8 cellular contexts compared by ENCODE assay signal in genomic region chr22:32050678-32051515, GRCh38. TPM values are rescaled to one million over a fixed set of nuclear protein-coding genes. Genes with fewer than 3 reads are reported as not detected.
DNase-seq lines count a peak whose midpoint lies in the region; ATAC-seq and TF ChIP-seq lines count a peak whose summit lies in the region.

No MANE protein-coding gene starts in this region.

- H3K27me3 ChIP-seq in SJSA1 (replicated peaks) = 0 out of 2 replicates have a peak, but pooled peaks cover 4% of the 10 kb centered on the region
- H3K27me3 ChIP-seq in adrenal gland = no peaks in the 10 kb centered on the region
- peaks cover 0 to 5% of the 10 kb centered on the region in 2 donors for H3K27me3 ChIP-seq in left lung

- TF ChIP-seq POLR2A in adrenal gland (IDR thresholded peaks at IDR 0.05) = no peak

- peaks cover 10% of the 10 kb centered on the region for H3K4me1 ChIP-seq in SJSA1 (replicated peaks)
- no peaks in the 10 kb centered on the region for H3K4me1 ChIP-seq in adrenal gland (replicated peaks in 1 of 2)
- no peaks in the 10 kb centered on the region for H3K4me1 ChIP-seq in left lung

- TF ChIP-seq CTCF in AG09309 (IDR thresholded peaks at IDR 0.05; ENCODE audit: control insufficient read depth, insufficient read depth, low read depth, low read length, missing control alignments) (no peak), adrenal gland (IDR thresholded peaks at IDR 0.05) (no peak), left lung (IDR thresholded peaks at IDR 0.05) (no peak)

- CTCF ChIA-PET in HEK293T (lab: Yijun Ruan, JAX) = interaction anchor here (0.8 to 1.1 kb wide), 3 partner anchors 32 to 785 kb away, joined by 3 read pairs; no protein-coding TSS in a partner anchor

- H3K36me3 ChIP-seq in SJSA1 = no peaks in the 10 kb centered on the region
- no peaks in the 10 kb centered on the region for H3K36me3 ChIP-seq in adrenal gland (replicated peaks in 1 of 2)
- no peaks in the 10 kb centered on the region for H3K36me3 ChIP-seq in left lung

- 18 to 49% (median 33%) methylated on average over 2 to 5 of the region's 5 CpGs for WGBS in adrenal gland, 4 donors

- no peak overlapping the region for H3K4me3 Mint-ChIP-seq in stimulated activated naive CD8-positive, alpha-beta T cell treated with anti-CD3 and anti-CD28 coated beads, Interleukin-15, amount 100 ng/mL, for 72 hours

- peaks cover 45% of the 10 kb centered on the region for H3K27me3 Mint-ChIP-seq in stimulated activated naive CD8-positive, alpha-beta T cell treated with anti-CD3 and anti-CD28 coated beads, Interleukin-15, amount 100 ng/mL, for 72 hours

- peaks cover 17% of the 10 kb centered on the region for H3K4me1 Mint-ChIP-seq in stimulated activated naive CD8-positive, alpha-beta T cell treated with anti-CD3 and anti-CD28 coated beads, Interleukin-15, amount 100 ng/mL, for 72 hours

- H3K27ac ChIP-seq in SJSA1 (no peak overlapping the region), adrenal gland (peak overlapping the region in 2 of 5 donors; percentile 38 to 76), left lung (no peak overlapping the region)

- POLR2A ChIA-PET in HEK293T (lab: Yijun Ruan, JAX) = interaction anchor here (0.8 kb wide), 1 partner anchor 28 kb away, joined by 4 read pairs; no protein-coding TSS in a partner anchor

- H3K27ac Mint-ChIP-seq in stimulated activated naive CD8-positive, alpha-beta T cell treated with anti-CD3 and anti-CD28 coated beads, Interleukin-15, amount 100 ng/mL, for 72 hours = peak overlapping the region; percentile 63 to 77

- no peaks in the 10 kb centered on the region for H3K9me3 Mint-ChIP-seq in stimulated activated naive CD8-positive, alpha-beta T cell treated with anti-CD3 and anti-CD28 coated beads, Interleukin-15, amount 100 ng/mL, for 72 hours

- peak; percentile 85 for DNase-seq in AG09309 (ENCODE audit: low read depth)
- peak; percentile 62 for DNase-seq in HEK293T (ENCODE audit: extremely low spot score)
- peak; percentile 60 to 82 for DNase-seq in SJSA1 (ENCODE audit: low read depth in 1 of 2, low spot score in 2 of 2)
- DNase-seq in adrenal gland = peak; percentile 53 to 85 (median 82)
- peak in 1 of 2 donors; percentile 47 for DNase-seq in left lung
- DNase-seq in stimulated activated naive CD8-positive, alpha-beta T cell treated with anti-CD3 and anti-CD28 coated beads, Interleukin-15, amount 100 ng/mL, for 72 hours = peak; percentile 72 to 93
- no peak for DNase-seq in NCI-H748 (lab: John Stamatoyannopoulos, UW; ENCODE audit: unreplicated experiment)
- no peak for DNase-seq in cerebellum (ENCODE audit: low spot score)

- peak; percentile 83 for ATAC-seq in left lung
- peak; percentile 98 for ATAC-seq in stimulated activated naive CD8-positive, alpha-beta T cell treated with anti-CD3 and anti-CD28 coated beads, Interleukin-15, amount 100 ng/mL, for 72 hours

- intact Hi-C loops in adrenal gland (cut with DNase I) (no loop called here), left lung (cut with DNase I) (no loop called here)

- H3K4me3 ChIP-seq in AG09309 (ENCODE audit: control insufficient read depth, low read depth, low read length) = no peak overlapping the region
- no peak overlapping the region for H3K4me3 ChIP-seq in SJSA1
- H3K4me3 ChIP-seq in adrenal gland = no peak overlapping the region
- H3K4me3 ChIP-seq in left lung = no peak overlapping the region

- H3K9me3 ChIP-seq in SJSA1 (replicated peaks) (no peaks in the 10 kb centered on the region), adrenal gland (replicated peaks in 1 of 3) (no peaks in the 10 kb centered on the region), left lung (no peaks in the 10 kb centered on the region)

TF ChIP-seq in HEK293T, 16 proteins besides CTCF, POLR2A, EP300 and RAD21:
- TF ChIP-seq FOXM1 (IDR thresholded peaks at IDR 0.05; ENCODE audit: borderline replicate concordance) (no peak), L3MBTL2 (conservative IDR thresholded peaks at IDR 0.05) (peak; percentile 54), TARDBP (IDR thresholded peaks at IDR 0.05) (no peak)
TF ChIP-seq in HEK293T: peak in this region for 1.

RNA-seq across cellular contexts. Expression of gene SLC5A1, which starts 7.8 kb away (rescaled TPM):
- total RNA-seq in SJSA1 (2014; rRNA removed; shearing (Covaris generic)) = not detected in 2 replicates
- total RNA-seq in adrenal gland (under 1 TPM in 1 of 8 donors, not detected in 7; 0.04 TPM), left lung (1 to 10 TPM in 1 of 2 donors, under 1 TPM in 1; 0.42 to 1.1 TPM), cerebellum (0.09 TPM)
- polyA plus RNA-seq in adrenal gland = under 1 TPM in 1 of 3 donors, not detected in 2; under 0.01 TPM

Comparison
In these comparisons a context has a peak if more than half of its experiments do, and no peak if none do; other contexts are left out.
1. DNase-seq: peak in AG09309 (single experiment), HEK293T (single experiment), SJSA1 (2 of 2), adrenal gland (7 of 7) and stimulated activated naive CD8-positive, alpha-beta T cell treated with anti-CD3 and anti-CD28 coated beads, Interleukin-15, amount 100 ng/mL, for 72 hours (2 of 2); none in NCI-H748 (single experiment) and cerebellum (single experiment).